Comparison of ENCODE assay signal across 17 cellular contexts in genomic region chr15:38636597-38636996, GRCh38.
"Had no signal": no experiment of that assay in that cellular context is flagged by ENCODE, and none has a peak within 500 bp of the region (broad histone marks: within the 10 kb centered on the region; RNA-seq: fewer than 3 reads in every experiment).

No MANE protein-coding gene starts in this region.

- H3K27me3 ChIP-seq: neutrophil, right lobe of liver, upper lobe of left lung, uterus had no signal

- H3K9me3 ChIP-seq: mucosa of descending colon, neutrophil, right lobe of liver, tibial artery, upper lobe of left lung, uterus had no signal

- DNase-seq: effector CD8-positive, alpha-beta T cell; immature natural killer cell; kidney; left colon; mammary epithelial cell; mucosa of descending colon; naive thymus-derived CD8-positive, alpha-beta T cell; right lobe of liver; stimulated activated CD4-positive, alpha-beta T cell treated with anti-CD3 and anti-CD28 coated beads, Interleukin-4, amount 100 ng/mL, for 1 hour; stimulated activated CD8-positive, alpha-beta memory T cell treated with anti-CD3 and anti-CD28 coated beads, Interleukin-4, amount 100 ng/mL, for 48 hours; stimulated activated naive CD8-positive, alpha-beta T cell treated with anti-CD3 and anti-CD28 coated beads, Interleukin-15, Interleukin-2, amounts not matched to agents 100 U/mL and 50 U/mL, for 24 hours; tibial artery; upper lobe of left lung had no signal

- H3K36me3 ChIP-seq: neutrophil, right lobe of liver, tibial artery, upper lobe of left lung, uterus had no signal

- H3K4me1 ChIP-seq: right lobe of liver, tibial artery, upper lobe of left lung, uterus had no signal

- ATAC-seq: left colon; mucosa of descending colon; naive thymus-derived CD8-positive, alpha-beta T cell; right lobe of liver; stimulated activated effector memory CD8-positive, alpha-beta T cell treated with anti-CD3 and anti-CD28 coated beads, Interleukin-12 subunit alpha, Interleukin-12 subunit beta, amount 100 ng/mL, for 72 hours; stimulated activated naive CD8-positive, alpha-beta T cell treated with anti-CD3 and anti-CD28 coated beads, Interleukin-15, Interleukin-2, amounts not matched to agents 100 U/mL and 50 U/mL, for 24 hours had no signal

- H3K27ac ChIP-seq: coronary artery, neutrophil, right lobe of liver, tibial artery, upper lobe of left lung, uterus had no signal

- H3K4me3 ChIP-seq: coronary artery, mucosa of descending colon, right lobe of liver, tibial artery, upper lobe of left lung, uterus had no signal
